In the genomic region with DNA sequence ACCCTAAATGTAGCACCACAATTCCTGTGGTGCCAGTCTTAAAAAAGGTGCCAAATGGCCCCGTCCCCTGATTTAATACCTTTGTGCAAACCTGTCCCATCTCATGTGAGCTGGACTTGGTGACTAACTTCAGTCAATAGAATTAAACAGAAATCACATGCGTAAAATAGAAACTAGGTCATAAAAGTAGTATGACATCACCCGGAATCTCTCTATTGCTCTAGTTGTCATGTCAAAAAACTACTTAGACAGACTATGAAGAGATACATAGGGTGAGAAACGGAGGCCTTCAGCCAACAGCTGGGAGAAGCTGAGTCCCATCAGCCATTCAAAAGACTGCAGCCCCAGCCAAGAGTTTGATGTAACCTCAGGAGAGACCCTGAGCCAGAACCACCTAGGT, we compare ENCODE assay signal across 21 cellular contexts.
"Had no signal": no experiment of that assay in that cellular context is flagged by ENCODE, and none has a peak within 500 bp of the region (broad histone marks: within the 10 kb centered on the region; RNA-seq: fewer than 3 reads in every experiment).

No MANE protein-coding gene starts in this region.

- H3K4me2 ChIP-seq: KMS-11, SK-N-SH had no signal

- H3K4me3 ChIP-seq: K562 had no signal

- H3K4me3 Mint-ChIP-seq: IgD-negative memory B cell had no signal

- H3K27me3 Mint-ChIP-seq: IgD-negative memory B cell had no signal

- H3K4me1 Mint-ChIP-seq: IgD-negative memory B cell had no signal

- ATAC-seq: K562, Panc1 had no signal

- H3K27ac Mint-ChIP-seq: IgD-negative memory B cell had no signal

- H3K9me2 ChIP-seq: SK-N-SH had no signal

- H3K27ac ChIP-seq: KMS-11, RWPE1 had no signal

- H3K9ac ChIP-seq: KMS-11, SK-N-SH had no signal

- DNase-seq: Kasumi-1, MM.1S, NCI-H1092 treated with DMSO at 0.1 percent for 48 hours, NCI-H1436, NCI-H187, NCI-H2029, NCI-H2081 treated with DMSO at 0.1 percent for 48 hours, NCI-H2171, NCI-H226, NCI-H446, NCI-H510A, NCI-H524 treated with DMSO at 0.1 percent for 48 hours, NCI-H69, NCI-H774, SHP77, SK-N-SH had no signal
